8 cellular contexts compared by ENCODE assay signal in genomic region chr12:54413284-54414190, GRCh38. TPM values are rescaled to one million over a fixed set of nuclear protein-coding genes. Genes with fewer than 3 reads are reported as not detected.
DNase-seq lines count a peak whose midpoint lies in the region; ATAC-seq lines count a peak whose summit lies in the region.

No MANE protein-coding gene starts in this region.

- peak overlapping the region in 1 of 2 experiments; percentile 73 for H3K4ac ChIP-seq in mesenchymal stem cell (ENCODE audit: low read depth in 1 of 2, low read length in 2 of 2)

- H4K91ac ChIP-seq in mesenchymal stem cell (ENCODE audit: low read length) = peak overlapping the region; percentile 84

- H3K4me1 ChIP-seq in adipocyte (ENCODE audit: control insufficient read depth, insufficient read depth, low read length) (peaks cover 61% of the 10 kb centered on the region), mesenchymal stem cell (ENCODE audit: control insufficient read depth, insufficient read depth, low read depth, low read length) (peaks cover 35% of the 10 kb centered on the region)

- peak overlapping the region in 1 of 2 experiments; percentile 58 for H3K14ac ChIP-seq in mesenchymal stem cell (ENCODE audit: low read length in 2 of 2)

- DNase-seq in T follicular helper cell (ENCODE audit: low read depth) (peak; percentile 79), adipocyte (ENCODE audit: low read depth) (no peak), mesenchymal stem cell (peak; percentile 69), SHP77 treated with DMSO at 0.1 percent for 48 hours (lab: John Stamatoyannopoulos, UW) (no peak), middle frontal gyrus (ENCODE audit: extremely low spot score, low spot score) (no peak)
- DNase-seq in stimulated activated naive CD4-positive, alpha-beta T cell (lab: John Stamatoyannopoulos, UW) = peak; percentile 70 to 87 (median 82)

- H2BK12ac ChIP-seq in mesenchymal stem cell (ENCODE audit: low read length in 2 of 2) = peak overlapping the region; percentile 76 to 79

- no peaks in the 10 kb centered on the region for H3K27me3 ChIP-seq in adipocyte (replicated peaks; ENCODE audit: control insufficient read depth, insufficient read depth, low read length)
- no peaks in the 10 kb centered on the region for H3K27me3 ChIP-seq in mesenchymal stem cell (ENCODE audit: control insufficient read depth in 1 of 2, insufficient read depth in 1 of 2, low read length in 2 of 2)

- H3K9me3 ChIP-seq in adipocyte (ENCODE audit: control insufficient read depth, low read length) (no peaks in the 10 kb centered on the region), mesenchymal stem cell (ENCODE audit: control insufficient read depth, low read length) (no peaks in the 10 kb centered on the region)

- 72% methylated on average over 6 of the region's 9 CpGs for WGBS in mesenchymal stem cell

- H3K4me3 ChIP-seq in adipocyte (ENCODE audit: low read length) (peak overlapping the region; percentile 54), mesenchymal stem cell (ENCODE audit: insufficient read depth in 1 of 2, low read depth in 1 of 2, low read length in 2 of 2) (peak overlapping the region in 1 of 2 experiments; percentile 17)

- H3K23ac ChIP-seq in mesenchymal stem cell (ENCODE audit: low read length in 2 of 2) = no peak overlapping the region

- peak overlapping the region; percentile 75 for H2BK15ac ChIP-seq in mesenchymal stem cell (ENCODE audit: low read depth, poor library complexity, severe bottlenecking)

- H2BK120ac ChIP-seq in mesenchymal stem cell (ENCODE audit: low read depth, low read length) = no peak overlapping the region

- no peak overlapping the region for H2AFZ ChIP-seq in mesenchymal stem cell (ENCODE audit: low read depth, low read length)

- H3K9ac ChIP-seq in adipocyte (ENCODE audit: low read length) = peak overlapping the region; percentile 72
- peak overlapping the region; percentile 75 for H3K9ac ChIP-seq in mesenchymal stem cell (ENCODE audit: low read length)

- peak overlapping the region; percentile 54 to 56 for H3K18ac ChIP-seq in mesenchymal stem cell (ENCODE audit: low read depth in 1 of 2, low read length in 2 of 2)

- peaks cover 30% of the 10 kb centered on the region for H3K79me1 ChIP-seq in mesenchymal stem cell (replicated peaks; ENCODE audit: low read length, poor library complexity, severe bottlenecking)

- H3K36me3 ChIP-seq in adipocyte (ENCODE audit: control insufficient read depth, insufficient read depth, low read length, severe bottlenecking) (peaks cover 18% of the 10 kb centered on the region), mesenchymal stem cell (ENCODE audit: control insufficient read depth in 1 of 2, insufficient read depth in 2 of 2, low read depth in 1 of 2, low read length in 2 of 2) (peaks cover 23 to 29% of the 10 kb centered on the region in 2 experiments)

- ATAC-seq in GM21825 (IDR thresholded peaks at IDR 0.05; ENCODE audit: unreplicated experiment) = peak; percentile 72
- ATAC-seq in HG02852 (IDR thresholded peaks at IDR 0.05; ENCODE audit: unreplicated experiment) = no peak

- peak overlapping the region; percentile 75 for H4K8ac ChIP-seq in mesenchymal stem cell (ENCODE audit: low read length)

- no peak overlapping the region for H3K4me2 ChIP-seq in mesenchymal stem cell (ENCODE audit: low read length, poor library complexity, severe bottlenecking)

- peak overlapping the region; percentile 5 for H3K27ac ChIP-seq in mesenchymal stem cell (ENCODE audit: low read length, poor library complexity, severe bottlenecking)

- H2AK5ac ChIP-seq in mesenchymal stem cell (ENCODE audit: low read length, severe bottlenecking) = peak overlapping the region; percentile 40

- no peak overlapping the region for H2BK5ac ChIP-seq in mesenchymal stem cell (ENCODE audit: low read depth, low read length, poor library complexity, severe bottlenecking)

RNA-seq across cellular contexts. Expression of gene ITGA5, which starts 5.5 kb away (rescaled TPM):
- polyA plus RNA-seq in mesenchymal stem cell (2013, experiment 1 of 2) = 248 TPM
- polyA plus RNA-seq in mesenchymal stem cell (2013, experiment 2 of 2) = 244 TPM

RNA-seq across cellular contexts. Expression of gene ZNF385A, which starts 29.0 kb away (rescaled TPM):
- polyA plus RNA-seq in mesenchymal stem cell (2013, experiment 1 of 2) = 16.2 TPM
- polyA plus RNA-seq in mesenchymal stem cell (2013, experiment 2 of 2) = 17.1 TPM

RNA-seq across cellular contexts. Expression of gene GPR84, which starts 49.3 kb away (rescaled TPM):
- polyA plus RNA-seq in mesenchymal stem cell (2013, experiment 1 of 2) = not detected
- not detected for polyA plus RNA-seq in mesenchymal stem cell (2013, experiment 2 of 2)

RNA-seq across cellular contexts. Expression of gene GTSF1, which starts 59.9 kb away (rescaled TPM):
- polyA plus RNA-seq in mesenchymal stem cell (2013, experiment 1 of 2) = not detected
- polyA plus RNA-seq in mesenchymal stem cell (2013, experiment 2 of 2) = not detected

Comparison
In these comparisons a context has a peak if more than half of its experiments do, and no peak if none do; other contexts are left out.
1. DNase-seq: peak in T follicular helper cell (single experiment), mesenchymal stem cell (single experiment) and stimulated activated naive CD4-positive, alpha-beta T cell (6 of 6); none in adipocyte (single experiment), SHP77 treated with DMSO at 0.1 percent for 48 hours (single experiment) and middle frontal gyrus (single experiment).